ENCODE assay signal across 10 cellular contexts in the genomic region with DNA sequence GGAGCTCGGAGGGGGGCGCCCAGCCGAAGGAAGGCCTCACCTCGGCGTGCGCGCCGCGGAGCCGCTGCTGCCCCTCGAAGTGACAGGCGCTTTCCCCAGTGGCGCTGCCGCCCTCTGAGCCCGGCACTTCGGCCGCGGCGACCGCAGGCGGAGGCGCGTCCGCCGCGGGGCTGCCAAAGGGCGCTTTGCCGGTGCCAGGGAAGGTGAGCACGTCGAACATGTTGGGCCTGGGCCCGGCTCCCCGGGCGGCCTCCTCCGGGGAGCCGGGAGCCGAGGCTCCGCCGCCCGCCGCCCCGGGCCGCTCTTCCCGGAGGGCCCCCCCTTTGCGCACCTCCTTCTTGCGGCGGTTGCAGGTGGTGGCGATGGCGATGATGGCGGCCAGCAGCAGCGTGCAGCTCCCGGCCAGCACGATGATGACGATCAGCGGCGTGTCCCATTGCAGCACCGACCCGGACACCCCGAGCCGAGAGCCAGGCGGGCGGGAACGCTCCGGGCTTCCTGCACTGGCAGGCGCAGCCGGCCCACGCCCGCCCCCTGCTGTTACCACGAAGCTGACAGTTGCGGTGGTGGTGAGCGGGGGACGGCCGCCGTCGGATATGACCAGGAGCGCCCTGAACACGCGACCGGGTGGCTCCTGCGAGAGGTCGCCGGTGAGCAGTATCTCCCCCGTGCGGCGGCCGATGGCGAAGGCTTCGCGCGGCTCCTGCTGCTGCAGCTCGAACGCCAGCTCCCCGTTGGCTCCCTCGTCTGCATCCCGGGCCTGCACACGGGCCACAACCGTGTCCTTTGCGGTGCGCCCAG. TPM values are rescaled to one million over a fixed set of nuclear protein-coding genes. Genes with fewer than 3 reads are reported as not detected.
DNase-seq lines count a peak whose midpoint lies in the region; ATAC-seq and TF ChIP-seq lines count a peak whose summit lies in the region.
"Had no signal": no experiment of that assay in that cellular context is flagged by ENCODE, and none has a peak within 500 bp of the region (broad histone marks: within the 10 kb centered on the region; RNA-seq: fewer than 3 reads in every experiment).

No MANE protein-coding gene starts in this region.

- peaks cover 15% of the 10 kb centered on the region for H3K4me1 Mint-ChIP-seq in activated naive CD8-positive, alpha-beta T cell treated with anti-CD3 and anti-CD28 coated beads, Interleukin-2, amount 10 ng/mL, durations not matched to agents 7 days and 5 days

- BruUV-seq in A673 (replicated peaks; lab: Mats Ljungman, UMichigan) (no TSS peak), OCI-LY7 (replicated peaks; lab: Mats Ljungman, UMichigan) (no TSS peak)

- H3K27me3 Mint-ChIP-seq in activated naive CD8-positive, alpha-beta T cell treated with anti-CD3 and anti-CD28 coated beads, Interleukin-2, amount 10 ng/mL, durations not matched to agents 7 days and 5 days = peaks cover 47% of the 10 kb centered on the region

- H3K4me3 ChIP-seq in A673 (ENCODE audit: low read depth, low read length, poor library complexity, severe bottlenecking) = peak overlapping the region; percentile 28
- H3K4me3 ChIP-seq in kidney epithelial cell (ENCODE audit: low read depth, low read length) = peak overlapping the region; percentile 6
- no peak overlapping the region for H3K4me3 ChIP-seq in OCI-LY7 (ENCODE audit: low read depth, low read length, poor library complexity, severe bottlenecking)
- H3K4me3 ChIP-seq in gastroesophageal sphincter = no peak overlapping the region

- H3K27ac ChIP-seq in A673 (ENCODE audit: low read depth, low read length, poor library complexity, severe bottlenecking) = no peak overlapping the region
- no peak overlapping the region for H3K27ac ChIP-seq in OCI-LY7 (ENCODE audit: low read depth, low read length, poor library complexity, severe bottlenecking)
- H3K27ac ChIP-seq in gastroesophageal sphincter = no peak overlapping the region

- no peak for TF ChIP-seq POLR2A in gastroesophageal sphincter (IDR thresholded peaks at IDR 0.05)

- H3K36me3 ChIP-seq in A673 (ENCODE audit: insufficient read depth, low read length, poor library complexity, severe bottlenecking) = no peaks in the 10 kb centered on the region
- no peaks in the 10 kb centered on the region for H3K36me3 ChIP-seq in kidney epithelial cell (ENCODE audit: control insufficient read depth, insufficient read depth, low read length)
- no peaks in the 10 kb centered on the region for H3K36me3 ChIP-seq in OCI-LY7 (ENCODE audit: insufficient read depth, low read length)
- no peaks in the 10 kb centered on the region for H3K36me3 ChIP-seq in gastroesophageal sphincter

- H3K36me3 Mint-ChIP-seq in activated naive CD8-positive, alpha-beta T cell treated with anti-CD3 and anti-CD28 coated beads, Interleukin-2, amount 10 ng/mL, durations not matched to agents 7 days and 5 days = no peaks in the 10 kb centered on the region

- DNase-seq in A673 (ENCODE audit: low spot score) = peak; percentile 64
- peak; percentile 54 for DNase-seq in activated naive CD8-positive, alpha-beta T cell treated with anti-CD3 and anti-CD28 coated beads, Interleukin-2, amount 10 ng/mL, durations not matched to agents 7 days and 5 days
- DNase-seq in kidney epithelial cell (ENCODE audit: low read depth) = no peak
- DNase-seq in OCI-LY7 (ENCODE audit: low spot score) = no peak
- DNase-seq in omental fat pad (ENCODE audit: low spot score) = no peak
- DNase-seq: NCI-H226 had no signal

- CTCF ChIA-PET in A673 (lab: Charles Lee) (interaction anchor here (0.5 to 2.3 kb wide), 5 partner anchors 36 to 352 kb away, joined by 3 to 8 read pairs (median 4); no protein-coding TSS in a partner anchor), OCI-LY7 (lab: Charles Lee; ENCODE audit: unreplicated experiment) (no interaction called here)

- no peak overlapping the region for H3K4me3 Mint-ChIP-seq in activated naive CD8-positive, alpha-beta T cell treated with anti-CD3 and anti-CD28 coated beads, Interleukin-2, amount 10 ng/mL, durations not matched to agents 7 days and 5 days

- peak; percentile 27 for ATAC-seq in HG02759 (IDR thresholded peaks at IDR 0.05; ENCODE audit: unreplicated experiment)
- ATAC-seq in activated naive CD8-positive, alpha-beta T cell treated with anti-CD3 and anti-CD28 coated beads, Interleukin-2, amount 10 ng/mL, durations not matched to agents 7 days and 5 days (ENCODE audit: low read depth) = no peak
- ATAC-seq in gastroesophageal sphincter = no peak
- ATAC-seq in GM21619 (IDR thresholded peaks at IDR 0.05; ENCODE audit: unreplicated experiment) = no peak
- ATAC-seq in omental fat pad (ENCODE audit: low FRiP score) = no peak

- POLR2A ChIA-PET in A673 (lab: Charles Lee; ENCODE audit: low non-redundant PET) = no interaction called here
- POLR2A ChIA-PET in activated naive CD8-positive, alpha-beta T cell treated with anti-CD3 and anti-CD28 coated beads, Interleukin-2, amount 10 ng/mL, durations not matched to agents 7 days and 5 days (lab: Charles Lee) = no interaction called here
- POLR2A ChIA-PET in OCI-LY7 (lab: Charles Lee) = no interaction called here

- TF ChIP-seq EP300 in gastroesophageal sphincter (IDR thresholded peaks at IDR 0.05) = no peak

- no peaks in the 10 kb centered on the region for H3K9me2 ChIP-seq in OCI-LY7 (ENCODE audit: insufficient read depth, low read length)

- H3K9me3 ChIP-seq in A673 (ENCODE audit: low read depth, low read length, poor library complexity, severe bottlenecking) (no peaks in the 10 kb centered on the region), OCI-LY7 (ENCODE audit: low read length) (no peaks in the 10 kb centered on the region), gastroesophageal sphincter (peaks cover 0 to 16% (median 0%) of the 10 kb centered on the region in 3 donors)

- H3K79me2 ChIP-seq in OCI-LY7 (ENCODE audit: insufficient read depth, low read depth, low read length) = no peaks in the 10 kb centered on the region

- intact Hi-C loops in A673 (cut with micrococcal nuclease; ENCODE audit: unreplicated experiment) = loop anchor here (5.0 kb wide), 3 partner anchors 194 to 356 kb away; partner anchors contain the start of gene SUGT1
- intact Hi-C loops in OCI-LY7 (cut with micrococcal nuclease; ENCODE audit: unreplicated experiment) = no loop called here

- peaks cover 71% of the 10 kb centered on the region for H3K27me3 ChIP-seq in A673 (replicated peaks; ENCODE audit: insufficient read depth, low read depth, low read length, poor library complexity)
- peaks cover 63% of the 10 kb centered on the region for H3K27me3 ChIP-seq in kidney epithelial cell (ENCODE audit: control insufficient read depth, insufficient read depth, low read length)
- H3K27me3 ChIP-seq in gastroesophageal sphincter = peaks cover 88% of the 10 kb centered on the region

- peaks cover 1% of the 10 kb centered on the region for H3K9me3 Mint-ChIP-seq in activated naive CD8-positive, alpha-beta T cell treated with anti-CD3 and anti-CD28 coated beads, Interleukin-2, amount 10 ng/mL, durations not matched to agents 7 days and 5 days
- H3K9me3 Mint-ChIP-seq: central memory CD8-positive, alpha-beta T cell had no signal

- H3K4me1 ChIP-seq in A673 (ENCODE audit: insufficient read depth, low read length, poor library complexity, severe bottlenecking) (peaks cover 35% of the 10 kb centered on the region), OCI-LY7 (ENCODE audit: insufficient read depth, low read length, poor library complexity, severe bottlenecking) (no peaks in the 10 kb centered on the region), gastroesophageal sphincter (peaks cover 0 to 54% (median 16%) of the 10 kb centered on the region in 3 donors)

- H4K20me1 ChIP-seq in OCI-LY7 (ENCODE audit: insufficient read depth, low read length) = no peaks in the 10 kb centered on the region

- no peak overlapping the region for H3K27ac Mint-ChIP-seq in activated naive CD8-positive, alpha-beta T cell treated with anti-CD3 and anti-CD28 coated beads, Interleukin-2, amount 10 ng/mL, durations not matched to agents 7 days and 5 days

- TF ChIP-seq CTCF in A673 (conservative IDR thresholded peaks at IDR 0.05; ENCODE audit: low read depth, low read length) (peak; percentile 53), kidney epithelial cell (IDR thresholded peaks at IDR 0.05; ENCODE audit: insufficient read depth, low read length, poor library complexity, severe bottlenecking) (peak; percentile 40), OCI-LY7 (conservative IDR thresholded peaks at IDR 0.05; ENCODE audit: low read length) (no peak), gastroesophageal sphincter (IDR thresholded peaks at IDR 0.05) (no peak), omental fat pad (IDR thresholded peaks at IDR 0.05) (no peak)

- WGBS in gastroesophageal sphincter (ENCODE audit: low coverage in 1 of 2), 2 donors = no CpG with 5 or more reads among the region's 98 CpGs

- H3K4me2 ChIP-seq in OCI-LY7 (ENCODE audit: low read length) = no peak overlapping the region

- H2AFZ ChIP-seq in OCI-LY7 (ENCODE audit: low read length) = no peak overlapping the region

RNA-seq across cellular contexts. Expression of gene PCDH8, which starts 2.5 kb away (rescaled TPM):
- total RNA-seq in A673 (2021) (4.3 and 4.8 TPM in 2 replicates), kidney epithelial cell (0.04 and 0.14 TPM in 2 replicates), OCI-LY7 (2022) (not detected in 2 replicates), gastroesophageal sphincter (under 1 TPM in 1 of 4 donors, not detected in 3; 0.27 TPM), omental fat pad (not detected)
- not detected for total RNA-seq in activated naive CD8-positive, alpha-beta T cell treated with anti-CD3 and anti-CD28 coated beads, Interleukin-2, amount 10 ng/mL, durations not matched to agents 7 days and 5 days
- total RNA-seq in OCI-LY7 (2014; rRNA removed; shearing (Covaris generic)) = not detected in 2 replicates

Comparison
In these comparisons a context has a peak if more than half of its experiments do, and no peak if none do; other contexts are left out.
1. DNase-seq: peak in A673 (single experiment) and activated naive CD8-positive, alpha-beta T cell treated with anti-CD3 and anti-CD28 coated beads, Interleukin-2, amount 10 ng/mL, durations not matched to agents 7 days and 5 days (single experiment); none in kidney epithelial cell (single experiment), OCI-LY7 (single experiment) and omental fat pad (single experiment).
2. H3K4me3 ChIP-seq: peak in A673 (single experiment) and kidney epithelial cell (single experiment); none in OCI-LY7 (single experiment) and gastroesophageal sphincter (0 of 2).
3. CTCF ChIP-seq: peak in A673 (single experiment) and kidney epithelial cell (single experiment); none in OCI-LY7 (single experiment), gastroesophageal sphincter (0 of 4) and omental fat pad (0 of 3).